In the genomic region with DNA sequence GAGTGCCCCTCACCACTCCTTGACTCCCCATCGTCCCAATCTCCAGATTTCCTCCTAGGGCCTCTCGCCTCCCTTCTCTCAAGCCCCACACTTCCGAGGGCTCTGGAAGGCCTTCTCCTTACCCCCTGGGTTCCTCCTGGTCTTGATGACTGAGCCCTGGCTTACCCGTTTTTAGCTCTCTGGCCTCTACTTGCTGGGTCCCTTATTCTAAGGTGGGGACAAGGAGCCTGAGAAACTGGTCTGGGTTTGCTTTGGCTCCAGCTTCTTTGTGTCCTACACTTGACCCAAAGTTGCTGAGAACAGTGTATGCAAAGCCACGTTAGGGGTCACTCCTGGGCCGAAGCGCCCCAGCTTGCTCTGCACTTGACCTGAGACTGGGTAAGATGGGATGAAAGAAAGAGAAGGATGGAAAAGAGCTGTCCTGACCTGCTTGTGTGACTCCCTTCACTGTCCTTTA, we compare ENCODE assay signal across 8 cellular contexts. TPM values are rescaled to one million over a fixed set of nuclear protein-coding genes. Genes with fewer than 3 reads are reported as not detected.
A peak's percentile ranks its signal among the peaks of the same experiment; 100 is the strongest.
DNase-seq lines count a peak whose midpoint lies in the region; ATAC-seq and TF ChIP-seq lines count a peak whose summit lies in the region.

No MANE protein-coding gene starts in this region.

- H3K27ac ChIP-seq in esophagus squamous epithelium (peak overlapping the region; percentile 71 to 93 (median 88)), neural cell (ENCODE audit: low read length) (peak overlapping the region; percentile 83)

- 14 to 20% methylated on average over 6 to 7 of the region's 7 CpGs for WGBS in esophagus squamous epithelium, 2 donors

- peaks cover 0 to 6% (median 0%) of the 10 kb centered on the region in 3 donors for H3K36me3 ChIP-seq in esophagus squamous epithelium
- H3K36me3 ChIP-seq in neural cell (ENCODE audit: insufficient read depth, low read length), result no peaks in the 10 kb centered on the region

- H3K4me2 ChIP-seq in neural cell (ENCODE audit: low read length), result peak overlapping the region; percentile 77

- H3K27me3 ChIP-seq in esophagus squamous epithelium, result no peaks in the 10 kb centered on the region
- no peaks in the 10 kb centered on the region for H3K27me3 ChIP-seq in neural cell (ENCODE audit: insufficient read depth, low read depth, low read length)

- H4K20me1 ChIP-seq in neural cell (ENCODE audit: insufficient read depth), result no peaks in the 10 kb centered on the region

- no peaks in the 10 kb centered on the region for H3K9me2 ChIP-seq in neural cell (ENCODE audit: insufficient read depth, low read length)

- peak overlapping the region; percentile 94 for H3K9ac ChIP-seq in neural cell (ENCODE audit: low read length)

- TF ChIP-seq POLR2A in esophagus squamous epithelium (IDR thresholded peaks at IDR 0.05), result no peak

- no peak for TF ChIP-seq EP300 in neural cell (conservative IDR thresholded peaks at IDR 0.05; ENCODE audit: poor library complexity, severe bottlenecking)

- peaks cover 23% of the 10 kb centered on the region for H3K79me2 ChIP-seq in neural cell (replicated peaks; ENCODE audit: insufficient read depth, low read length)

- peak; percentile 36 for DNase-seq in activated CD4-positive, CD25-positive, alpha-beta regulatory T cell treated with anti-CD3 and anti-CD28 coated beads, Interleukin-2, amount 50 U/mL, for 72 hours
- no peak for DNase-seq in activated CD4-positive, CD25-positive, alpha-beta regulatory T cell (lab: John Stamatoyannopoulos, UW)
- DNase-seq in esophagus squamous epithelium (lab: John Stamatoyannopoulos, UW) (no peak), SKM-1 treated with dmso at 0.1 percent for 144 hours (lab: John Stamatoyannopoulos, UW; ENCODE audit: unreplicated experiment) (no peak), cerebellum (ENCODE audit: low spot score) (no peak)

- peak overlapping the region; percentile 94 for H3K4me3 ChIP-seq in WI38 (ENCODE audit: low read depth, low read length)
- peak overlapping the region; percentile 65 to 94 (median 86) for H3K4me3 ChIP-seq in esophagus squamous epithelium
- peak overlapping the region; percentile 88 for H3K4me3 ChIP-seq in neural cell (ENCODE audit: low read length)

- no peaks in the 10 kb centered on the region for H3F3A ChIP-seq in neural cell (ENCODE audit: insufficient read depth, low read length, poor library complexity, severe bottlenecking)

- intact Hi-C loops in esophagus squamous epithelium (cut with DNase I), result no loop called here

- H2AFZ ChIP-seq in neural cell (ENCODE audit: low read depth, low read length), result peak overlapping the region; percentile 95

- peak; percentile 9 for ATAC-seq in HG03045 (IDR thresholded peaks at IDR 0.05; ENCODE audit: unreplicated experiment)

- no peak for TF ChIP-seq CTCF in WI38 (IDR thresholded peaks at IDR 0.05; ENCODE audit: low read depth, low read length)
- TF ChIP-seq CTCF in esophagus squamous epithelium (IDR thresholded peaks at IDR 0.05), result no peak
- no peak for TF ChIP-seq CTCF in neural cell (IDR thresholded peaks at IDR 0.05; ENCODE audit: poor library complexity, severe bottlenecking)

- TF ChIP-seq RAD21 in neural cell (conservative IDR thresholded peaks at IDR 0.05), result no peak

- peaks cover 13 to 39% (median 19%) of the 10 kb centered on the region in 3 donors for H3K4me1 ChIP-seq in esophagus squamous epithelium

- H3K9me3 ChIP-seq in esophagus squamous epithelium, result no peaks in the 10 kb centered on the region
- no peaks in the 10 kb centered on the region for H3K9me3 ChIP-seq in neural cell (ENCODE audit: low read length)

TF ChIP-seq in neural cell, 6 proteins besides CTCF, POLR2A, EP300 and RAD21:
- TF ChIP-seq MXI1 (conservative IDR thresholded peaks at IDR 0.05; ENCODE audit: poor library complexity, severe bottlenecking), result no peak
- TF ChIP-seq TAF1 (IDR thresholded peaks at IDR 0.05; ENCODE audit: low read depth), result no peak
- no peak for TF ChIP-seq SMC3 (conservative IDR thresholded peaks at IDR 0.05; ENCODE audit: poor library complexity)
- TF ChIP-seq, protein P1, sequence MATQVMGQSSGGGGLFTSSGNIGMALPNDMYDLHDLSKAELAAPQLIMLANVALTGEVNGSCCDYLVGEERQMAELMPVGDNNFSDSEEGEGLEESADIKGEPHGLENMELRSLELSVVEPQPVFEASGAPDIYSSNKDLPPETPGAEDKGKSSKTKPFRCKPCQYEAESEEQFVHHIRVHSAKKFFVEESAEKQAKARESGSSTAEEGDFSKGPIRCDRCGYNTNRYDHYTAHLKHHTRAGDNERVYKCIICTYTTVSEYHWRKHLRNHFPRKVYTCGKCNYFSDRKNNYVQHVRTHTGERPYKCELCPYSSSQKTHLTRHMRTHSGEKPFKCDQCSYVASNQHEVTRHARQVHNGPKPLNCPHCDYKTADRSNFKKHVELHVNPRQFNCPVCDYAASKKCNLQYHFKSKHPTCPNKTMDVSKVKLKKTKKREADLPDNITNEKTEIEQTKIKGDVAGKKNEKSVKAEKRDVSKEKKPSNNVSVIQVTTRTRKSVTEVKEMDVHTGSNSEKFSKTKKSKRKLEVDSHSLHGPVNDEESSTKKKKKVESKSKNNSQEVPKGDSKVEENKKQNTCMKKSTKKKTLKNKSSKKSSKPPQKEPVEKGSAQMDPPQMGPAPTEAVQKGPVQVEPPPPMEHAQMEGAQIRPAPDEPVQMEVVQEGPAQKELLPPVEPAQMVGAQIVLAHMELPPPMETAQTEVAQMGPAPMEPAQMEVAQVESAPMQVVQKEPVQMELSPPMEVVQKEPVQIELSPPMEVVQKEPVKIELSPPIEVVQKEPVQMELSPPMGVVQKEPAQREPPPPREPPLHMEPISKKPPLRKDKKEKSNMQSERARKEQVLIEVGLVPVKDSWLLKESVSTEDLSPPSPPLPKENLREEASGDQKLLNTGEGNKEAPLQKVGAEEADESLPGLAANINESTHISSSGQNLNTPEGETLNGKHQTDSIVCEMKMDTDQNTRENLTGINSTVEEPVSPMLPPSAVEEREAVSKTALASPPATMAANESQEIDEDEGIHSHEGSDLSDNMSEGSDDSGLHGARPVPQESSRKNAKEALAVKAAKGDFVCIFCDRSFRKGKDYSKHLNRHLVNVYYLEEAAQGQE (IDR thresholded peaks at IDR 0.05; ENCODE audit: borderline replicate concordance), result no peak
- no peak for TF ChIP-seq EZH2 (IDR thresholded peaks at IDR 0.05; ENCODE audit: borderline replicate concordance, insufficient read depth, low read length, poor library complexity, severe bottlenecking)

RNA-seq across cellular contexts. Expression of a gene that starts 0.8 kb away (rescaled TPM):
- total RNA-seq in esophagus squamous epithelium, result 10 to 100 TPM; 11.4 to 17.0 (median 13.3) TPM
- polyA plus RNA-seq in neural cell, result 40.1 and 46.7 TPM in 2 replicates
- polyA minus RNA-seq in neural cell, result 47.2 and 48.7 TPM in 2 replicates
- 36.1 TPM for total RNA-seq in cerebellum

RNA-seq across cellular contexts. Expression of a gene that starts 16.7 kb away (rescaled TPM):
- total RNA-seq in esophagus squamous epithelium, result 10 to 100 TPM; 10.3 to 38.1 (median 15.6) TPM
- 56.4 and 74.0 TPM in 2 replicates for polyA plus RNA-seq in neural cell
- polyA minus RNA-seq in neural cell, result 79.1 and 90.8 TPM in 2 replicates
- 45.5 TPM for total RNA-seq in cerebellum
